In genomic region chr12:50246873-50247612, GRCh38 we compare ENCODE assay signal across 8 cellular contexts. TPM values are rescaled to one million over a fixed set of nuclear protein-coding genes. Genes with fewer than 3 reads are reported as not detected.
DNase-seq lines count a peak whose midpoint lies in the region; ATAC-seq and TF ChIP-seq lines count a peak whose summit lies in the region.

No MANE protein-coding gene starts in this region.

- H3K27me3 ChIP-seq in osteoblast (ENCODE audit: insufficient read depth, low read length), result no peaks in the 10 kb centered on the region

- H3K79me2 ChIP-seq in osteoblast (ENCODE audit: insufficient read depth, low read length), result peaks cover 16% of the 10 kb centered on the region

- peak; percentile 88 for DNase-seq in COLO829 (ENCODE audit: low spot score)
- DNase-seq in HEK293T (ENCODE audit: extremely low spot score), result peak; percentile 12
- peak; percentile 95 for DNase-seq in epithelial cell of esophagus (ENCODE audit: low read depth)
- peak; percentile 85 for DNase-seq in osteoblast (ENCODE audit: insufficient read length, low spot score, missing footprints)
- DNase-seq in occipital lobe (lab: John Stamatoyannopoulos, UW), result no peak
- DNase-seq in iPS-NIHi7 (ENCODE audit: extremely low spot score), result no peak
- DNase-seq in superior temporal gyrus (ENCODE audit: extremely low spot score), result no peak

- no peaks in the 10 kb centered on the region for H4K20me1 ChIP-seq in osteoblast (ENCODE audit: insufficient read depth, low read length)

- H3K36me3 ChIP-seq in osteoblast (ENCODE audit: insufficient read depth, low read length), result no peaks in the 10 kb centered on the region

- no peaks in the 10 kb centered on the region for H3K9me3 ChIP-seq in osteoblast (ENCODE audit: low read depth, low read length)

- H3K4me1 ChIP-seq in osteoblast (ENCODE audit: insufficient read depth, low read length), result peaks cover 62% of the 10 kb centered on the region

- peak overlapping the region; percentile 93 for H3K27ac ChIP-seq in osteoblast (ENCODE audit: low read depth, low read length)

- TF ChIP-seq CTCF in epithelial cell of esophagus (IDR thresholded peaks at IDR 0.05; ENCODE audit: insufficient read depth, low read depth, low read length, missing control alignments) (no peak), osteoblast (IDR thresholded peaks at IDR 0.05; ENCODE audit: extremely low read depth, low read depth, low read length) (no peak)

- POLR2A ChIA-PET in HEK293T (lab: Yijun Ruan, JAX), result interaction anchor here (0.9 kb wide), 1 partner anchor 37 kb away, joined by 3 read pairs; the partner anchor contains the start of gene LIMA1

- CTCF ChIA-PET in HEK293T (lab: Yijun Ruan, JAX), result no interaction called here

- peak overlapping the region; percentile 48 for H3K4me2 ChIP-seq in osteoblast (ENCODE audit: insufficient read depth, low read length)

- peak; percentile 83 for ATAC-seq in SK-N-SH treated with all-trans-retinoic acid at 6 μM for 48 hours

- H2AFZ ChIP-seq in osteoblast (ENCODE audit: low read length), result no peak overlapping the region

- no peak overlapping the region for H3K4me3 ChIP-seq in epithelial cell of esophagus (ENCODE audit: low read length)
- no peak overlapping the region for H3K4me3 ChIP-seq in osteoblast (ENCODE audit: insufficient read depth, low read length)

TF ChIP-seq in HEK293T, 16 proteins besides CTCF, POLR2A, EP300 and RAD21:
- TF ChIP-seq HDGF (IDR thresholded peaks at IDR 0.05; ENCODE audit: borderline replicate concordance) (no peak), SUZ12 (IDR thresholded peaks at IDR 0.05) (no peak), TARDBP (IDR thresholded peaks at IDR 0.05) (no peak), ELF4 (IDR thresholded peaks at IDR 0.05) (no peak), ZNF384 (IDR thresholded peaks at IDR 0.05) (no peak), FOXA1 (IDR thresholded peaks at IDR 0.05) (no peak), SP1 (IDR thresholded peaks at IDR 0.05) (no peak), FOXM1 (IDR thresholded peaks at IDR 0.05; ENCODE audit: borderline replicate concordance) (no peak), FOXK2 (IDR thresholded peaks at IDR 0.05) (no peak), PKNOX1 (IDR thresholded peaks at IDR 0.05) (no peak), BHLHE40 (IDR thresholded peaks at IDR 0.05; ENCODE audit: borderline replicate concordance) (no peak), CTBP1 (IDR thresholded peaks at IDR 0.05; ENCODE audit: borderline replicate concordance) (no peak), ARNT (IDR thresholded peaks at IDR 0.05) (no peak), LEF1 (IDR thresholded peaks at IDR 0.05; ENCODE audit: borderline replicate concordance) (no peak), L3MBTL2 (conservative IDR thresholded peaks at IDR 0.05) (no peak), NFRKB (IDR thresholded peaks at IDR 0.05) (no peak)

TF ChIP-seq in SK-N-SH treated with all-trans-retinoic acid at 6 μM for 48 hours, 23 proteins besides CTCF, POLR2A, EP300 and RAD21:
- no peak for TF ChIP-seq BACH2 (CRISPR knock-in tag; IDR thresholded peaks at IDR 0.05; ENCODE audit: borderline replicate concordance)
- peak; percentile 59 for TF ChIP-seq ISL1 (CRISPR knock-in tag; IDR thresholded peaks at IDR 0.05)
- peak; percentile 84 for TF ChIP-seq ZNF70 (CRISPR knock-in tag; IDR thresholded peaks at IDR 0.05)
TF ChIP-seq in SK-N-SH treated with all-trans-retinoic acid at 6 μM for 48 hours: peak in this region for 2.

RNA-seq across cellular contexts. Expression of gene LIMA1, which starts 36.3 kb away (rescaled TPM):
- total RNA-seq in osteoblast, result 433 and 436 TPM in 2 replicates
- total RNA-seq in occipital lobe, result 19.7 TPM

Comparison
In these comparisons a context has a peak if more than half of its experiments do, and no peak if none do; other contexts are left out.
1. DNase-seq: peak in COLO829 (single experiment), HEK293T (single experiment), epithelial cell of esophagus (single experiment) and osteoblast (single experiment); none in occipital lobe (single experiment), iPS-NIHi7 (single experiment) and superior temporal gyrus (single experiment).
2. RNA of gene LIMA1, which starts 36.3 kb away (total RNA-seq): 433 to 436 TPM in osteoblast; 19.7 TPM in occipital lobe (single experiment); every median in the first group is over 10 times any median in the second.